In genomic region chr20:49287555-49288249, GRCh38 we compare ENCODE assay signal across 9 cellular contexts. TPM values are rescaled to one million over a fixed set of nuclear protein-coding genes. Genes with fewer than 3 reads are reported as not detected.
A peak's percentile ranks its signal among the peaks of the same experiment; 100 is the strongest.
DNase-seq lines count a peak whose midpoint lies in the region; ATAC-seq, FAIRE-seq and TF ChIP-seq lines count a peak whose summit lies in the region.
"Had no signal": no experiment of that assay in that cellular context is flagged by ENCODE, and none has a peak within 500 bp of the region (broad histone marks: within the 10 kb centered on the region; RNA-seq: fewer than 3 reads in every experiment).

No MANE protein-coding gene starts in this region.

- no peak overlapping the region for H3K27ac Mint-ChIP-seq in CD8-positive, alpha-beta T cell

- peak; percentile 61 for ATAC-seq in K562
- no peak for ATAC-seq in Right ventricle myocardium superior (ENCODE audit: poor library complexity)
- ATAC-seq in CD8-positive, alpha-beta T cell: no peak
- no peak for ATAC-seq in HG03342 (IDR thresholded peaks at IDR 0.05; ENCODE audit: unreplicated experiment)

- peaks cover 24% of the 10 kb centered on the region for H3K4me1 Mint-ChIP-seq in CD8-positive, alpha-beta T cell (ENCODE audit: low read depth)

- DNase-seq in Caki2 (ENCODE audit: low read depth) (peak; percentile 25), K562 (ENCODE audit: extremely low read depth in 1 of 4, low spot score in 3 of 4) (peak in 2 of 4 experiments; percentile 30 to 60), Right ventricle myocardium superior (no peak), 8988T (no peak)
- no peak for DNase-seq in CD8-positive, alpha-beta T cell

- H3K9me3 ChIP-seq in K562 (replicated peaks; ENCODE audit: control insufficient read depth, insufficient read depth, low read depth, low read length) (no peaks in the 10 kb centered on the region; the same call in 1 of the 2 replicates), mucosa of rectum (ENCODE audit: control insufficient read depth in 2 of 2, low read length in 2 of 2) (peaks cover 34 to 40% of the 10 kb centered on the region in 2 donors)
- peaks cover 37% of the 10 kb centered on the region for H3K9me3 ChIP-seq in CD8-positive, alpha-beta T cell (ENCODE audit: low read length)

- peaks cover 51% of the 10 kb centered on the region for H3K9me3 Mint-ChIP-seq in CD8-positive, alpha-beta T cell

- TF ChIP-seq POLR2A in K562 (conservative IDR thresholded peaks at IDR 0.05): peak; percentile 67

- POLR2A ChIA-PET in K562 (lab: Yijun Ruan, JAX): interaction anchor here (0.5 to 2.5 kb wide), 13 partner anchors 9 to 1573 kb away, joined by 3 to 24 read pairs (median 3); partner anchors contain the start of gene ZNFX1
- POLR2A ChIA-PET in CD8-positive, alpha-beta T cell (lab: Charles Lee): interaction anchor here (0.6 to 1.3 kb wide), 3 partner anchors 9 to 1508 kb away, joined by 3 to 7 read pairs (median 5); partner anchors contain the start of gene ZNFX1

- H3K4me1 ChIP-seq in KMS-11 (ENCODE audit: low read depth, poor library complexity, severe bottlenecking) (peaks cover 14% of the 10 kb centered on the region), K562 (replicated peaks in 1 of 2; ENCODE audit: control insufficient read depth in 2 of 2, insufficient read depth in 2 of 2, low read length in 2 of 2) (peaks cover 7 to 46% of the 10 kb centered on the region in 2 experiments), mucosa of rectum (ENCODE audit: control insufficient read depth in 2 of 2, insufficient read depth in 2 of 2, low read length in 2 of 2) (peaks cover 5 to 7% of the 10 kb centered on the region in 2 donors)
- peaks cover 16% of the 10 kb centered on the region for H3K4me1 ChIP-seq in CD8-positive, alpha-beta T cell (ENCODE audit: insufficient read depth, low read length)

- no peak overlapping the region for H2AFZ ChIP-seq in KMS-11 (ENCODE audit: low read depth)
- H2AFZ ChIP-seq in K562 (ENCODE audit: low read depth, low read length): no peak overlapping the region

- peaks cover 97% of the 10 kb centered on the region for H3K36me3 Mint-ChIP-seq in CD8-positive, alpha-beta T cell

- TSS peak; percentile 0 for BruUV-seq in K562 (replicated peaks; lab: Mats Ljungman, UMichigan)

- FAIRE-seq in K562 (lab: Jason Lieb, UNC): peak; percentile 19

- peaks cover 15% of the 10 kb centered on the region for H3K9me1 ChIP-seq in K562 (ENCODE audit: control insufficient read depth, insufficient read depth, low read length)

- CTCF ChIA-PET in K562 (lab: Yijun Ruan, JAX; ENCODE audit: low intra/inter-chr PET ratio): no interaction called here
- CTCF ChIA-PET in CD8-positive, alpha-beta T cell (lab: Charles Lee): no interaction called here

- H3K9ac ChIP-seq in KMS-11: no peak overlapping the region
- H3K9ac ChIP-seq in K562 (ENCODE audit: insufficient read depth in 1 of 2, low read depth in 2 of 2, low read length in 2 of 2): peak overlapping the region in 1 of 2 experiments; percentile 16; a peak in 1 of 4 replicates
- H3K9ac ChIP-seq in mucosa of rectum (ENCODE audit: low read depth in 1 of 2, low read length in 2 of 2): no peak overlapping the region

- H3K4me3 Mint-ChIP-seq in CD8-positive, alpha-beta T cell: no peak overlapping the region

- peaks cover 66% of the 10 kb centered on the region for H4K20me1 ChIP-seq in KMS-11 (ENCODE audit: insufficient read depth)
- peaks cover 71% of the 10 kb centered on the region for H4K20me1 ChIP-seq in K562 (replicated peaks; ENCODE audit: control insufficient read depth, insufficient read depth, low read length)

- in situ Hi-C loops in Caki2 (cut with HindIII; ENCODE audit: low pct_unique_long_range_greater_than_20kb, low sequenced_read_pairs) (no loop called here), K562 (cut with MboI) (no loop called here)

- intact Hi-C loops in K562 (cut with micrococcal nuclease): no loop called here
- intact Hi-C loops in Right ventricle myocardium superior (cut with DNase I): no loop called here
- intact Hi-C loops in CD8-positive, alpha-beta T cell (cut with DNase I, micrococcal nuclease): no loop called here

- TF ChIP-seq CTCF in KMS-11 (conservative IDR thresholded peaks at IDR 0.05; ENCODE audit: low read depth, low read length) (no peak), K562 (IDR thresholded peaks at IDR 0.05 in 2 of 3, conservative IDR thresholded peaks at IDR 0.05 in 1 of 3; ENCODE audit: insufficient read depth in 2 of 3, low read depth in 1 of 3, low read length in 3 of 3) (no peak)
- no peak for TF ChIP-seq CTCF in CD8-positive, alpha-beta T cell (IDR thresholded peaks at IDR 0.05)

- TF ChIP-seq RAD21 in K562 (CRISPR knock-in tag; conservative IDR thresholded peaks at IDR 0.05 in 1 of 2, IDR thresholded peaks at IDR 0.05 in 1 of 2): no peak

- peak overlapping the region; percentile 2; the same call in 1 of the 2 replicates for H3K27ac ChIP-seq in KMS-11
- H3K27ac ChIP-seq in K562 (ENCODE audit: extremely low read depth, low read depth, low read length): peak overlapping the region; percentile 66
- H3K27ac ChIP-seq in mucosa of rectum (ENCODE audit: low read depth in 2 of 2, low read length in 2 of 2): peak overlapping the region; percentile 43 to 86
- no peak overlapping the region for H3K27ac ChIP-seq in CD8-positive, alpha-beta T cell (ENCODE audit: low read depth, low read length)

- peaks cover 45% of the 10 kb centered on the region for H3K79me2 ChIP-seq in KMS-11 (ENCODE audit: insufficient read depth, low read depth)
- peaks cover 63% of the 10 kb centered on the region for H3K79me2 ChIP-seq in K562 (ENCODE audit: control insufficient read depth, insufficient read depth, low read length)

- no peaks in the 10 kb centered on the region for H3K27me3 Mint-ChIP-seq in CD8-positive, alpha-beta T cell (ENCODE audit: low read depth)

- 0 out of 2 replicates have a peak, but pooled peaks have one; percentile 2 for TF ChIP-seq EP300 in K562 (IDR thresholded peaks at IDR 0.05; ENCODE audit: low read length)

- H3K27me3 ChIP-seq in KMS-11 (ENCODE audit: insufficient read depth, low read depth) (no peaks in the 10 kb centered on the region), K562 (ENCODE audit: control insufficient read depth in 2 of 2, insufficient read depth in 2 of 2, low read length in 2 of 2) (no peaks in the 10 kb centered on the region), mucosa of rectum (ENCODE audit: control insufficient read depth in 2 of 2, insufficient read depth in 2 of 2, low read length in 2 of 2) (no peaks in the 10 kb centered on the region)
- H3K27me3 ChIP-seq in CD8-positive, alpha-beta T cell (ENCODE audit: insufficient read depth, low read length): no peaks in the 10 kb centered on the region

- H3K4me2 ChIP-seq in KMS-11 (no peak overlapping the region), K562 (ENCODE audit: insufficient read depth, low read length) (no peak overlapping the region; the same call in 1 of the 2 replicates)

- H3K4me3 ChIP-seq in KMS-11 (IDR thresholded peaks at IDR 0.05; ENCODE audit: insufficient read depth, low read depth, low read length) (no peak overlapping the region), K562 (no peak overlapping the region), mucosa of rectum (ENCODE audit: low read length in 2 of 2) (no peak overlapping the region)
- H3K4me3 ChIP-seq in CD8-positive, alpha-beta T cell (ENCODE audit: low read depth, low read length): no peak overlapping the region
- H3K4me3 ChIP-seq: lung had no signal

- H3K36me3 ChIP-seq in KMS-11 (ENCODE audit: insufficient read depth) (peaks cover 62% of the 10 kb centered on the region), K562 (ENCODE audit: control insufficient read depth, insufficient read depth, low read length) (peaks cover 85% of the 10 kb centered on the region), mucosa of rectum (ENCODE audit: control insufficient read depth in 2 of 2, insufficient read depth in 2 of 2, low read length in 2 of 2) (peaks cover 72 to 90% of the 10 kb centered on the region in 2 donors)
- H3K36me3 ChIP-seq in CD8-positive, alpha-beta T cell (ENCODE audit: insufficient read depth, low read length): peaks cover 74% of the 10 kb centered on the region

TF ChIP-seq in K562, 482 proteins besides CTCF, POLR2A, EP300 and RAD21 (continues in another document):
- no peak for TF ChIP-seq HINFP (tag; conservative IDR thresholded peaks at IDR 0.05; ENCODE audit: low read depth)
- no peak for TF ChIP-seq MBD2 (IDR thresholded peaks at IDR 0.05; ENCODE audit: borderline replicate concordance, low read depth)
- no peak for TF ChIP-seq E2F3 (CRISPR knock-in tag; IDR thresholded peaks at IDR 0.05)
- no peak for TF ChIP-seq TGIF2 (CRISPR knock-in tag; IDR thresholded peaks at IDR 0.05)

RNA-seq across cellular contexts. Expression of gene ZNFX1, which starts 9.8 kb away (rescaled TPM):
- 13.3 and 13.4 TPM in 2 replicates for total RNA-seq in Caki2 (2014; rRNA removed; shearing (Covaris generic); ENCODE audit: low replicate concordance)
- total RNA-seq in K562 (2011; cell fraction: chromatin; rRNA removed; ENCODE audit: low replicate concordance): 34.0 and 34.5 TPM in 2 replicates
- 14.8 and 15.7 TPM in 2 replicates for total RNA-seq in K562 (2011; cell fraction: nucleolus; rRNA removed)
- 12.4 and 17.1 TPM in 2 replicates for total RNA-seq in K562 (2011; cell fraction: nucleoplasm; rRNA removed)
- total RNA-seq in K562 (2014; rRNA removed) (10.3 and 12.4 TPM in 2 replicates), K562 (2014; rRNA removed; fragmentation: Illumina TruSeq; extraction: Trizol) (11.9 and 13.5 TPM in 2 replicates), K562 (2015; rRNA removed; fragmentation: Illumina TruSeq; extraction: Trizol) (12.4 and 13.8 TPM in 2 replicates), K562 (2021) (11.9 and 13.4 TPM in 2 replicates), Right ventricle myocardium superior (19.8 TPM)
- polyA plus RNA-seq in K562 (2011; rRNA removed) (2.5 and 3.8 TPM in 2 replicates), K562 (2014; fragmentation: Illumina TruSeq; extraction: Trizol) (10.4 and 11.6 TPM in 2 replicates), K562 (2014; fragmentation: Nextera tagmentation; extraction: Ambion mirVana) (1 to 10 TPM; 4.4 to 4.9 TPM), K562 (2014; rRNA removed) (7.2 and 7.6 TPM in 2 replicates)
- polyA plus RNA-seq in K562 (2011; cell fraction: cytosol; rRNA removed): 3.5 and 4.1 TPM in 2 replicates
- 3.0 and 7.0 TPM in 2 replicates for polyA plus RNA-seq in K562 (2011; cell fraction: nucleus; rRNA removed)
- polyA plus RNA-seq in K562 (2012): 6.0 and 6.5 TPM in 2 replicates
- 15.4 and 15.9 TPM in 2 replicates for polyA minus RNA-seq in K562 (2011; rRNA and poly(A)+ RNA removed)
- polyA minus RNA-seq in K562 (2011; cell fraction: cytosol; rRNA and poly(A)+ RNA removed): 5.7 and 9.7 TPM in 2 replicates
- polyA minus RNA-seq in K562 (2011; cell fraction: nucleus; rRNA and poly(A)+ RNA removed): 9.0 and 12.0 TPM in 2 replicates
- 10 to 100 TPM; 53.8 to 55.0 TPM for total RNA-seq in CD8-positive, alpha-beta T cell
